Comparison of ENCODE assay signal across 8 cellular contexts in the genomic region with DNA sequence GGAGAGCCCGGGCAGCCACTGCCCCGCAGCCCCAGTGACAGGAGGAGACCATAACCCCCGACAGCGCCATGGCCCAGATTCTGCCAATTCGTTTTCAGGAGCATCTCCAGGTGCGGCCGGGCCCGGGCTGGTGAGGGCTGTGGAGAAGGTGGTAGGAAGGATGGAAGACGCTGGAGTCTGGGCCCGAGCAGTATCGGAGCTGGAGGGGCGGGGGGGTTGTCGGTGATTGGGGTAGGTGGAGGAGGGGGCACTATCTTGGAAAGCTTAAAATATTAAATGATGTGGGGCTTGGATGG. TPM values are rescaled to one million over a fixed set of nuclear protein-coding genes. Genes with fewer than 3 reads are reported as not detected.
A peak's percentile ranks its signal among the peaks of the same experiment; 100 is the strongest.
DNase-seq lines count a peak whose midpoint lies in the region; ATAC-seq, FAIRE-seq and TF ChIP-seq lines count a peak whose summit lies in the region.

No MANE protein-coding gene starts in this region.

- no peaks in the 10 kb centered on the region for H3K9me3 Mint-ChIP-seq in mesothelial cell of epicardium

- no peaks in the 10 kb centered on the region for H3K36me3 Mint-ChIP-seq in mesothelial cell of epicardium

- H3K27me3 Mint-ChIP-seq in mesothelial cell of epicardium (ENCODE audit: low read depth), result no peaks in the 10 kb centered on the region

- POLR2A ChIA-PET in HEK293 (lab: Yijun Ruan, JAX), result interaction anchor here (0.6 to 2.8 kb wide), 16 partner anchors 15 to 290 kb away, joined by 3 to 31 read pairs (median 4); partner anchors contain the start of genes DHX40, PTRH2 and VMP1

- peak overlapping the region; percentile 100 for H3K27ac Mint-ChIP-seq in mesothelial cell of epicardium

- H3K4me1 Mint-ChIP-seq in mesothelial cell of epicardium, result peaks cover 47% of the 10 kb centered on the region

- no peaks in the 10 kb centered on the region for H3K27me3 ChIP-seq in body of pancreas

- WGBS in body of pancreas, 2 donors, result 0 to 2% methylated on average over 9 to 13 of the region's 13 CpGs

- intact Hi-C loops in body of pancreas (cut with DNase I), result no loop called here

- CTCF ChIA-PET in HEK293 (lab: Yijun Ruan, JAX), result interaction anchor here (0.6 to 1.1 kb wide), 3 partner anchors 51 to 172 kb away, joined by 3 read pairs; no protein-coding TSS in a partner anchor

- H3K4me3 Mint-ChIP-seq in mesothelial cell of epicardium, result peak overlapping the region; percentile 94

- no peaks in the 10 kb centered on the region for H3K9me3 ChIP-seq in HEK293 (ENCODE audit: control insufficient read depth, insufficient read depth, low read depth, low read length)
- H3K9me3 ChIP-seq in body of pancreas, result no peaks in the 10 kb centered on the region

- H3K4me3 ChIP-seq in HEK293 (ENCODE audit: low read depth, low read length) (peak overlapping the region; percentile 64), body of pancreas (peak overlapping the region; percentile 88 to 94)

- no peak for FAIRE-seq in D721Med (lab: Jason Lieb, UNC)

- H3K36me3 ChIP-seq in HEK293 (ENCODE audit: control insufficient read depth in 2 of 2, insufficient read depth in 1 of 2, low read length in 2 of 2) (peaks cover 0 to 16% of the 10 kb centered on the region in 2 experiments; a peak in 2 of 3 replicates), body of pancreas (replicated peaks in 1 of 2; ENCODE audit: insufficient read depth in 1 of 2, low read depth in 2 of 2) (no peaks in the 10 kb centered on the region)

- DNase-seq in body of pancreas (no peak), mesothelial cell of epicardium (ENCODE audit: low spot score in 2 of 2, unreplicated experiment in 2 of 2) (no peak), D721Med (ENCODE audit: insufficient read length, low spot score) (no peak), D341Med (ENCODE audit: low spot score) (no peak), superior temporal gyrus (ENCODE audit: extremely low spot score) (no peak), NCI-H748 (lab: John Stamatoyannopoulos, UW; ENCODE audit: unreplicated experiment) (no peak)

- TF ChIP-seq CTCF in 22Rv1 (IDR thresholded peaks at IDR 0.05) (no peak), HEK293 (tag by site-specific recombination; IDR thresholded peaks at IDR 0.05) (no peak), body of pancreas (IDR thresholded peaks at IDR 0.05) (no peak), mesothelial cell of epicardium (IDR thresholded peaks at IDR 0.05; ENCODE audit: unreplicated experiment) (no peak), D721Med (IDR thresholded peaks at IDR 0.05; ENCODE audit: insufficient read depth, missing control alignments) (no peak)

- H3K27ac ChIP-seq in 22Rv1 (peak overlapping the region; percentile 97), HEK293 (ENCODE audit: extremely low read depth, low read depth, low read length) (peak overlapping the region; percentile 96), body of pancreas (peak overlapping the region; percentile 92 to 99 (median 98))

- H3K4me1 ChIP-seq in HEK293 (ENCODE audit: control insufficient read depth, insufficient read depth, low read length) (peaks cover 16% of the 10 kb centered on the region), body of pancreas (peaks cover 51% of the 10 kb centered on the region)

- ATAC-seq in body of pancreas, result no peak

- TF ChIP-seq POLR2A in body of pancreas (IDR thresholded peaks at IDR 0.05), result no peak

TF ChIP-seq in HEK293, 187 proteins besides CTCF, POLR2A, EP300 and RAD21:
- TF ChIP-seq, protein P1, sequence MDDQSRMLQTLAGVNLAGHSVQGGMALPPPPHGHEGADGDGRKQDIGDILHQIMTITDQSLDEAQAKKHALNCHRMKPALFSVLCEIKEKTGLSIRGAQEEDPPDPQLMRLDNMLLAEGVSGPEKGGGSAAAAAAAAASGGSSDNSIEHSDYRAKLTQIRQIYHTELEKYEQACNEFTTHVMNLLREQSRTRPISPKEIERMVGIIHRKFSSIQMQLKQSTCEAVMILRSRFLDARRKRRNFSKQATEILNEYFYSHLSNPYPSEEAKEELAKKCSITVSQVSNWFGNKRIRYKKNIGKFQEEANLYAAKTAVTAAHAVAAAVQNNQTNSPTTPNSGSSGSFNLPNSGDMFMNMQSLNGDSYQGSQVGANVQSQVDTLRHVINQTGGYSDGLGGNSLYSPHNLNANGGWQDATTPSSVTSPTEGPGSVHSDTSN (CRISPR knock-in tag; IDR thresholded peaks at IDR 0.05), result 0 out of 2 replicates have a peak, but pooled peaks have one; percentile 19
- TF ChIP-seq HOXD13 (CRISPR knock-in tag; IDR thresholded peaks at IDR 0.05; ENCODE audit: borderline replicate concordance) (peak; percentile 5; the same call in 1 of the 2 replicates), ZNF341 (tag by site-specific recombination; IDR thresholded peaks at IDR 0.05; ENCODE audit: low read depth) (peak; percentile 1; the same call in 1 of the 2 replicates), GFI1B (tag by site-specific recombination; IDR thresholded peaks at IDR 0.05) (no peak), ZBTB20 (tag by site-specific recombination; IDR thresholded peaks at IDR 0.05) (peak; percentile 22; the same call in 1 of the 2 replicates)

RNA-seq across cellular contexts. Expression of gene CLTC, which starts 0.3 kb away (rescaled TPM):
- total RNA-seq in body of pancreas (100 to 1,000 TPM in 1 of 2 donors, 10 to 100 TPM in 1; 78.1 to 112 TPM), mesothelial cell of epicardium (192 to 201 TPM (median 192 TPM) in 3 replicates)

RNA-seq across cellular contexts. Expression of gene DHX40, which starts 54.6 kb away (rescaled TPM):
- total RNA-seq in body of pancreas (10 to 100 TPM; 18.7 to 26.0 TPM), mesothelial cell of epicardium (50.3 to 51.7 TPM (median 51.4 TPM) in 3 replicates)
